In the genomic region with DNA sequence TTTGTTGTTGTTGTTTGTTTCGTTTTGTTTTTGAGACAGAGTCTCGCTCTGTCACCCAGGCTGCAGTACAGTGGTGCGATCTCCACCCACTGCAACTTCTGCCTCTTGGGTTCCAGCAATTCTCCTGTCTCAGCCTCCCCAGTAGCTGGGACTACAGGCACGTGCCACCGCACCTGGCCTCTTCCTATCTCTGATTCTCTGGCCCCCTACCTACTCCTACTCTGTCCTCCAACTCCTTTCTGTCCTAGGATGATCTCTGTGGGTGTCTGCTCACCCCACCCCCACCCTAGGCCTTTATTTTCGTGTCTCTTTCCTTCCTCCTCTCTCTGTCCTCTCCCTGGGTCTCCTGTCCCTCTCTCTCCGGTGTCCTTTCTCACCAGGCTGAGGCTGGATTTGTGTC, we compare ENCODE assay signal across 9 cellular contexts. TPM values are rescaled to one million over a fixed set of nuclear protein-coding genes. Genes with fewer than 3 reads are reported as not detected.
A peak's percentile ranks its signal among the peaks of the same experiment; 100 is the strongest.
DNase-seq lines count a peak whose midpoint lies in the region; ATAC-seq, FAIRE-seq and TF ChIP-seq lines count a peak whose summit lies in the region.
"Had no signal": no experiment of that assay in that cellular context is flagged by ENCODE, and none has a peak within 500 bp of the region (broad histone marks: within the 10 kb centered on the region; RNA-seq: fewer than 3 reads in every experiment).

No MANE protein-coding gene starts in this region.

- H3K4me1 ChIP-seq in OCI-LY1 (ENCODE audit: insufficient read depth, low read length, severe bottlenecking) (peaks cover 24% of the 10 kb centered on the region), H1 (replicated peaks in 1 of 4; ENCODE audit: control insufficient read depth in 3 of 4, insufficient read depth in 4 of 4, low read length in 3 of 4) (peaks cover 0 to 14% (median 10%) of the 10 kb centered on the region in 4 experiments; a peak in 6 of 7 replicates), psoas muscle (peaks cover 18% of the 10 kb centered on the region)

- FAIRE-seq in H1 (lab: Jason Lieb, UNC): no peak

- DNase-seq in GM06990 (ENCODE audit: extremely low read depth, insufficient read length) (no peak), H1 (ENCODE audit: low read depth in 1 of 2, low spot score in 2 of 2) (no peak), psoas muscle (no peak), NCI-H510A (lab: John Stamatoyannopoulos, UW) (no peak)
- DNase-seq: NCI-H526 treated with DMSO at 0.1 percent for 48 hours had no signal

- no peak overlapping the region for H2BK120ac ChIP-seq in H1 (replicated peaks; ENCODE audit: low read depth, low read length)

- H3K4me2 ChIP-seq in OCI-LY1 (ENCODE audit: low read length): peak overlapping the region; percentile 91
- H3K4me2 ChIP-seq in H1 (ENCODE audit: insufficient read depth in 1 of 2, low read depth in 2 of 2, low read length in 2 of 2): peak overlapping the region; percentile 63 to 66

- no peak for TF ChIP-seq RAD21 in H1 (IDR thresholded peaks at IDR 0.05 in 1 of 2, conservative IDR thresholded peaks at IDR 0.05 in 1 of 2; ENCODE audit: low read depth in 2 of 2, low read length in 2 of 2)

- peaks cover 4% of the 10 kb centered on the region for H3K23me2 ChIP-seq in H1 (ENCODE audit: low read depth, low read length)

- H3K4me3 ChIP-seq in GM06990 (replicated peaks; ENCODE audit: low read depth, low read length) (peak overlapping the region; percentile 84), OCI-LY1 (ENCODE audit: low read depth, low read length, poor library complexity, severe bottlenecking) (peak overlapping the region; percentile 77), H1 (ENCODE audit: extremely low read depth in 1 of 4, insufficient read depth in 2 of 4, low read depth in 3 of 4, low read length in 4 of 4) (peak overlapping the region; percentile 18 to 94 (median 55); a peak in 7 of 8 replicates), psoas muscle (peak overlapping the region; percentile 93)

- H2BK12ac ChIP-seq in H1 (ENCODE audit: low read depth, low read length): no peak overlapping the region

- H3K9me3 ChIP-seq in OCI-LY1 (ENCODE audit: low read length) (no peaks in the 10 kb centered on the region), H1 (ENCODE audit: insufficient read depth in 2 of 2, low read depth in 1 of 2, low read length in 1 of 2) (no peaks in the 10 kb centered on the region), psoas muscle (no peaks in the 10 kb centered on the region)

- H3F3A ChIP-seq in OCI-LY1 (ENCODE audit: insufficient read depth, low read length): peaks cover 7% of the 10 kb centered on the region; the same call in 1 of the 2 replicates

- H3K9me2 ChIP-seq in OCI-LY1 (ENCODE audit: low read depth, low read length): no peaks in the 10 kb centered on the region

- TF ChIP-seq CTCF in GM06990 (IDR thresholded peaks at IDR 0.05; ENCODE audit: insufficient read depth, low read length, poor library complexity, severe bottlenecking) (no peak), OCI-LY1 (IDR thresholded peaks at IDR 0.05; ENCODE audit: low read length) (no peak), H1 (IDR thresholded peaks at IDR 0.05; ENCODE audit: control extremely low read depth in 1 of 3, insufficient read depth in 1 of 3, low read depth in 1 of 3, low read length in 3 of 3) (no peak), psoas muscle (IDR thresholded peaks at IDR 0.05) (no peak)

- H3K36me3 ChIP-seq in GM06990 (ENCODE audit: control insufficient read depth, insufficient read depth, low read length) (peaks cover 11% of the 10 kb centered on the region), OCI-LY1 (ENCODE audit: insufficient read depth, low read length) (peaks cover 34% of the 10 kb centered on the region), H1 (ENCODE audit: control insufficient read depth in 2 of 4, insufficient read depth in 4 of 4, low read length in 3 of 4) (peaks cover 11 to 17% (median 12%) of the 10 kb centered on the region in 4 experiments; a peak in 6 of 8 replicates), psoas muscle (ENCODE audit: insufficient read depth in 1 of 2, low read depth in 1 of 2) (peaks cover 0 to 35% of the 10 kb centered on the region in 2 donors)

- no peak overlapping the region for H4K91ac ChIP-seq in H1 (replicated peaks; ENCODE audit: insufficient read length, low read length)

- H3K9ac ChIP-seq in OCI-LY1 (ENCODE audit: low read length) (peak overlapping the region; percentile 99), H1 (replicated peaks in 1 of 4; ENCODE audit: extremely low read depth in 1 of 4, low read depth in 3 of 4, low read length in 3 of 4) (no peak overlapping the region; a peak in 1 of 7 replicates)

- 89% methylated on average over 6 of the region's 7 CpGs; no CpG with 5 or more reads in 1 of the 2 experiments for WGBS in H1 (ENCODE audit: extremely low coverage in 1 of 2, insufficient coverage in 1 of 2, insufficient read length in 1 of 2, insufficient replicate concordance in 2 of 2, low coverage in 1 of 2, low lambda C conversion rate in 2 of 2, missing lambda C conversion rate in 1 of 2), 2 experiments
- 80 to 83% (median 82%) methylated on average over 7 of the region's 7 CpGs for WGBS in psoas muscle, 3 donors

- H3K27me3 ChIP-seq in GM06990 (replicated peaks; ENCODE audit: control insufficient read depth, insufficient read depth, low read length): no peaks in the 10 kb centered on the region
- H3K27me3 ChIP-seq in OCI-LY1 (ENCODE audit: insufficient read depth, low read length): no peaks in the 10 kb centered on the region
- H3K27me3 ChIP-seq in H1 (replicated peaks in 1 of 4; ENCODE audit: control insufficient read depth in 3 of 4, extremely low read depth in 1 of 4, insufficient read depth in 3 of 4, low read length in 3 of 4): no peaks in the 10 kb centered on the region
- no peaks in the 10 kb centered on the region for H3K27me3 ChIP-seq in psoas muscle (ENCODE audit: insufficient read depth in 3 of 3, low read length in 2 of 3)

- H2BK15ac ChIP-seq in H1 (ENCODE audit: low read length): no peak overlapping the region

- no peak overlapping the region for H3K14ac ChIP-seq in H1 (ENCODE audit: insufficient read length)

- H3K27ac ChIP-seq in OCI-LY1 (ENCODE audit: low read depth, low read length, poor library complexity, severe bottlenecking): peak overlapping the region; percentile 72
- no peak overlapping the region for H3K27ac ChIP-seq in H1 (ENCODE audit: low read depth, low read length)
- peak overlapping the region; percentile 36 for H3K27ac ChIP-seq in psoas muscle

- ATAC-seq in psoas muscle (no peak), GM21576 (IDR thresholded peaks at IDR 0.05; ENCODE audit: unreplicated experiment) (no peak), GM19463 (IDR thresholded peaks at IDR 0.05; ENCODE audit: unreplicated experiment) (no peak)
- ATAC-seq: right cardiac atrium had no signal

- peaks cover 2% of the 10 kb centered on the region for H3K79me1 ChIP-seq in H1 (ENCODE audit: low read depth, low read length)

- H3K56ac ChIP-seq in H1 (replicated peaks; ENCODE audit: insufficient read length, low read depth, low read length): no peak overlapping the region

- POLR2A ChIA-PET in H1 (lab: Charles Lee; ENCODE audit: partially characterized antibody): interaction anchor here (0.6 to 4.6 kb wide), 8 partner anchors 9 to 309 kb away, joined by 3 to 29 read pairs (median 4); a partner anchor contains a TSS

- H4K20me1 ChIP-seq in OCI-LY1 (ENCODE audit: insufficient read depth, low read length): no peaks in the 10 kb centered on the region
- peaks cover 9 to 15% of the 10 kb centered on the region in 2 experiments for H4K20me1 ChIP-seq in H1 (replicated peaks in 1 of 2; ENCODE audit: control insufficient read depth in 1 of 2, insufficient read depth in 2 of 2, low read length in 2 of 2)

- no peak overlapping the region for H3K23ac ChIP-seq in H1 (ENCODE audit: insufficient read length)

- H3K79me2 ChIP-seq in OCI-LY1 (ENCODE audit: insufficient read depth, low read length) (peaks cover 7% of the 10 kb centered on the region; the same call in 1 of the 2 replicates), H1 (ENCODE audit: control insufficient read depth in 1 of 2, insufficient read depth in 2 of 2, low read length in 2 of 2) (peaks cover 0 to 23% of the 10 kb centered on the region in 2 experiments; a peak in 2 of 4 replicates)

- TF ChIP-seq EP300 in H1 (IDR thresholded peaks at IDR 0.05; ENCODE audit: borderline replicate concordance in 1 of 2, low read depth in 2 of 2, low read length in 2 of 2): no peak

- peak overlapping the region; percentile 76; the same call in 1 of the 2 replicates for H4K8ac ChIP-seq in H1 (ENCODE audit: extremely low read depth, insufficient read depth, low read length)

- no peak overlapping the region for H3K18ac ChIP-seq in H1 (ENCODE audit: extremely low read depth, low read length)

- H2AFZ ChIP-seq in OCI-LY1 (ENCODE audit: low read length): no peak overlapping the region
- H2AFZ ChIP-seq in H1 (ENCODE audit: low read length): no peak overlapping the region

- peak overlapping the region; percentile 47 for H3K4ac ChIP-seq in H1 (replicated peaks; ENCODE audit: insufficient read length, low read depth, low read length)

- TF ChIP-seq POLR2A in H1 (IDR thresholded peaks at IDR 0.05; ENCODE audit: control extremely low read depth in 1 of 2, low read depth in 2 of 2, low read length in 2 of 2): no peak

- no peak overlapping the region for H2BK20ac ChIP-seq in H1 (ENCODE audit: low read length)

- no peak overlapping the region for H2AK5ac ChIP-seq in H1 (ENCODE audit: low read depth, low read length)

- H2BK5ac ChIP-seq in H1 (ENCODE audit: low read depth, low read length): 0 out of 2 replicates have a peak overlapping the region, but pooled peaks have one; percentile 24

- CTCF ChIA-PET in H1 (lab: Charles Lee; ENCODE audit: partially characterized antibody): interaction anchor here (0.7 to 3.7 kb wide), 2 partner anchors 10 to 19 kb away, joined by 3 to 15 read pairs; a partner anchor contains a TSS

- intact Hi-C loops in psoas muscle (cut with DNase I): loop anchor here in 1 of 2 donors (5.0 kb wide), 1 partner anchor 192 kb away; a partner anchor contains a TSS

- H4K5ac ChIP-seq in H1 (ENCODE audit: insufficient read length, low read depth, low read length): no peak overlapping the region

RNA-seq across cellular contexts. Expression of a gene that starts 1.2 kb away (rescaled TPM):
- 146 and 155 TPM in 2 replicates for total RNA-seq in H1 (2021; fragmentation: NEBNext Ultra II Directional; extraction: Animal tissue kit (Norgen Biotek cat#: 25700))
- polyA plus RNA-seq in H1 (2011; rRNA removed) (195 and 220 TPM in 2 replicates), psoas muscle (10 to 100 TPM; 46.4 to 69.8 (median 52.2) TPM)
- polyA plus RNA-seq in H1 (2011; cell fraction: cytosol; rRNA removed): 231 TPM
- polyA plus RNA-seq in H1 (2011; cell fraction: nucleus; rRNA removed): 195 TPM
- 192 to 228 TPM (median 222 TPM) in 4 replicates for polyA plus RNA-seq in H1 (2012, experiment 1 of 2)
- 206 TPM for polyA plus RNA-seq in H1 (2012, experiment 2 of 2)
- 148 TPM for polyA plus RNA-seq in H1 (2013, experiment 1 of 2)
- 146 TPM for polyA plus RNA-seq in H1 (2013, experiment 2 of 2)
- polyA minus RNA-seq in H1 (2011; rRNA and poly(A)+ RNA removed): 107 and 108 TPM in 2 replicates
- polyA minus RNA-seq in H1 (2011; cell fraction: cytosol; rRNA and poly(A)+ RNA removed): 65.8 TPM
- 63.0 TPM for polyA minus RNA-seq in H1 (2011; cell fraction: nucleus; rRNA and poly(A)+ RNA removed)
- total RNA-seq in psoas muscle: 10 to 100 TPM; 37.2 to 60.1 (median 43.1) TPM

RNA-seq across cellular contexts. Expression of a gene that starts 2.6 kb away (rescaled TPM):
- total RNA-seq in H1 (2021; fragmentation: NEBNext Ultra II Directional; extraction: Animal tissue kit (Norgen Biotek cat#: 25700)): 32.7 and 34.3 TPM in 2 replicates
- 30.5 and 54.8 TPM in 2 replicates for polyA plus RNA-seq in H1 (2011; rRNA removed)
- polyA plus RNA-seq in H1 (2011; cell fraction: cytosol; rRNA removed): 32.1 TPM
- polyA plus RNA-seq in H1 (2011; cell fraction: nucleus; rRNA removed): 81.6 TPM
- 26.2 to 40.1 TPM (median 35.4 TPM) in 4 replicates for polyA plus RNA-seq in H1 (2012, experiment 1 of 2)
- 25.7 TPM for polyA plus RNA-seq in H1 (2012, experiment 2 of 2)
- 19.9 TPM for polyA plus RNA-seq in H1 (2013, experiment 1 of 2)
- 18.5 TPM for polyA plus RNA-seq in H1 (2013, experiment 2 of 2)
- polyA minus RNA-seq in H1 (2011; rRNA and poly(A)+ RNA removed): 13.9 and 18.1 TPM in 2 replicates
- polyA minus RNA-seq in H1 (2011; cell fraction: cytosol; rRNA and poly(A)+ RNA removed): 25.7 TPM
- 21.3 TPM for polyA minus RNA-seq in H1 (2011; cell fraction: nucleus; rRNA and poly(A)+ RNA removed)
- total RNA-seq in psoas muscle: 10 to 100 TPM in 1 of 4 donors, 1 to 10 TPM in 3; 6.5 to 11.1 (median 7.7) TPM
- polyA plus RNA-seq in psoas muscle: 10 to 100 TPM in 1 of 3 donors, 1 to 10 TPM in 2; 3.6 to 12.9 (median 5.7) TPM

RNA-seq across cellular contexts. Expression of a gene that starts 9.1 kb away (rescaled TPM):
- total RNA-seq in H1 (2021; fragmentation: NEBNext Ultra II Directional; extraction: Animal tissue kit (Norgen Biotek cat#: 25700)): 2.3 and 3.0 TPM in 2 replicates
- 2.7 and 4.7 TPM in 2 replicates for polyA plus RNA-seq in H1 (2011; rRNA removed)
- 2.8 TPM for polyA plus RNA-seq in H1 (2011; cell fraction: cytosol; rRNA removed)
- polyA plus RNA-seq in H1 (2011; cell fraction: nucleus; rRNA removed): 4.6 TPM
- 1.8 to 2.6 TPM (median 2.5 TPM) in 4 replicates for polyA plus RNA-seq in H1 (2012, experiment 1 of 2)
- polyA plus RNA-seq in H1 (2012, experiment 2 of 2): 1.9 TPM
- polyA plus RNA-seq in H1 (2013, experiment 1 of 2): 3.2 TPM
- polyA plus RNA-seq in H1 (2013, experiment 2 of 2): 3.5 TPM
- 1.1 and 1.7 TPM in 2 replicates for polyA minus RNA-seq in H1 (2011; rRNA and poly(A)+ RNA removed)
- 2.6 TPM for polyA minus RNA-seq in H1 (2011; cell fraction: cytosol; rRNA and poly(A)+ RNA removed)
- 3.5 TPM for polyA minus RNA-seq in H1 (2011; cell fraction: nucleus; rRNA and poly(A)+ RNA removed)
- 1 to 10 TPM in 1 of 4 donors, under 1 TPM in 3; 0.42 to 1.8 (median 0.82) TPM for total RNA-seq in psoas muscle
- polyA plus RNA-seq in psoas muscle: under 1 TPM; 0.55 to 0.79 (median 0.59) TPM

RNA-seq across cellular contexts. Expression of a gene that starts 23.6 kb away (rescaled TPM):
- total RNA-seq in H1 (2021; fragmentation: NEBNext Ultra II Directional; extraction: Animal tissue kit (Norgen Biotek cat#: 25700)): 1.6 and 2.6 TPM in 2 replicates
- polyA plus RNA-seq in H1 (2011; rRNA removed) (3.2 and 3.9 TPM in 2 replicates), psoas muscle (1 to 10 TPM; 1.9 to 4.5 (median 4.1) TPM)
- 2.1 TPM for polyA plus RNA-seq in H1 (2011; cell fraction: cytosol; rRNA removed)
- 2.8 TPM for polyA plus RNA-seq in H1 (2011; cell fraction: nucleus; rRNA removed)
- polyA plus RNA-seq in H1 (2012, experiment 1 of 2): 1.8 to 3.5 TPM (median 2.2 TPM) in 4 replicates
- polyA plus RNA-seq in H1 (2012, experiment 2 of 2): 2.4 TPM
- 2.3 TPM for polyA plus RNA-seq in H1 (2013, experiment 1 of 2)
- 2.1 TPM for polyA plus RNA-seq in H1 (2013, experiment 2 of 2)
- polyA minus RNA-seq in H1 (2011; rRNA and poly(A)+ RNA removed): 0.39 TPM in 1 of 2 replicates, not detected in the other
- polyA minus RNA-seq in H1 (2011; cell fraction: cytosol; rRNA and poly(A)+ RNA removed): not detected
- polyA minus RNA-seq in H1 (2011; cell fraction: nucleus; rRNA and poly(A)+ RNA removed): not detected
- 1 to 10 TPM; 1.9 to 3.2 (median 2.5) TPM for total RNA-seq in psoas muscle

RNA-seq across cellular contexts. Expression of a gene that starts 25.2 kb away (rescaled TPM):
- 0.93 and 1.1 TPM in 2 replicates for total RNA-seq in H1 (2021; fragmentation: NEBNext Ultra II Directional; extraction: Animal tissue kit (Norgen Biotek cat#: 25700))
- polyA plus RNA-seq in H1 (2011; rRNA removed) (0.68 and 1.2 TPM in 2 replicates), psoas muscle (under 1 TPM in 1 of 3 donors, not detected in 2; 0.33 TPM)
- polyA plus RNA-seq in H1 (2011; cell fraction: cytosol; rRNA removed): 0.47 TPM
- 1.5 TPM for polyA plus RNA-seq in H1 (2011; cell fraction: nucleus; rRNA removed)
- 1.2 to 2.3 TPM (median 1.7 TPM) in 4 replicates for polyA plus RNA-seq in H1 (2012, experiment 1 of 2)
- polyA plus RNA-seq in H1 (2012, experiment 2 of 2): 1.1 TPM
- polyA plus RNA-seq in H1 (2013, experiment 1 of 2): 3.5 TPM
- 2.8 TPM for polyA plus RNA-seq in H1 (2013, experiment 2 of 2)
- polyA minus RNA-seq in H1 (2011; rRNA and poly(A)+ RNA removed): 0.19 TPM in 1 of 2 replicates, not detected in the other
- polyA minus RNA-seq in H1 (2011; cell fraction: cytosol; rRNA and poly(A)+ RNA removed): not detected
- 0.70 TPM for polyA minus RNA-seq in H1 (2011; cell fraction: nucleus; rRNA and poly(A)+ RNA removed)
- total RNA-seq in psoas muscle: not detected
- total RNA-seq: right cardiac atrium had no signal
- polyA plus RNA-seq: right cardiac atrium had no signal
